ENCODE assay signal across 10 cellular contexts in genomic region chr6:41639556-41640371, GRCh38. TPM values are rescaled to one million over a fixed set of nuclear protein-coding genes. Genes with fewer than 3 reads are reported as not detected.
A peak's percentile ranks its signal among the peaks of the same experiment; 100 is the strongest.
DNase-seq lines count a peak whose midpoint lies in the region; ATAC-seq and TF ChIP-seq lines count a peak whose summit lies in the region.
"Had no signal": no experiment of that assay in that cellular context is flagged by ENCODE, and none has a peak within 500 bp of the region (broad histone marks: within the 10 kb centered on the region; RNA-seq: fewer than 3 reads in every experiment).

No MANE protein-coding gene starts in this region.

- H3K27me3 ChIP-seq in left ventricle myocardium inferior (ENCODE audit: low read depth) (peaks cover 58% of the 10 kb centered on the region), neural cell (ENCODE audit: insufficient read depth, low read depth, low read length) (peaks cover 57% of the 10 kb centered on the region)

- H3K4me2 ChIP-seq in neural cell (ENCODE audit: low read length) = no peak overlapping the region

- no peak overlapping the region for H2AFZ ChIP-seq in neural cell (ENCODE audit: low read depth, low read length)

- H3K36me3 Mint-ChIP-seq in endothelial cell (ENCODE audit: low read depth, unreplicated experiment) = peaks cover 36% of the 10 kb centered on the region
- H3K36me3 Mint-ChIP-seq in activated T-helper 1 cell treated with anti-CD3 and anti-CD28 coated beads, Interleukin-12 subunit alpha, Interleukin-12 subunit beta, Interleukin-2, Interleukin-4 antibody, amounts not matched to agents 30 ng/mL and 10 ng/mL and 1 ng/mL, durations not matched to agents 14 hours and 24 hours and 36 hours (ENCODE audit: low read depth) = peaks cover 2% of the 10 kb centered on the region
- no peaks in the 10 kb centered on the region for H3K36me3 Mint-ChIP-seq in activated CD8-positive, alpha-beta T cell treated with anti-CD3 and anti-CD28 coated beads for 36 hours (ENCODE audit: low read depth)

- no peak for TF ChIP-seq RAD21 in neural cell (conservative IDR thresholded peaks at IDR 0.05)

- peak overlapping the region; percentile 98 for H3K4me3 Mint-ChIP-seq in endothelial cell (ENCODE audit: unreplicated experiment)
- H3K4me3 Mint-ChIP-seq in activated T-helper 1 cell treated with anti-CD3 and anti-CD28 coated beads, Interleukin-12 subunit alpha, Interleukin-12 subunit beta, Interleukin-2, Interleukin-4 antibody, amounts not matched to agents 30 ng/mL and 10 ng/mL and 1 ng/mL, durations not matched to agents 14 hours and 24 hours and 36 hours = no peak overlapping the region
- H3K4me3 Mint-ChIP-seq in activated CD8-positive, alpha-beta T cell treated with anti-CD3 and anti-CD28 coated beads for 36 hours = no peak overlapping the region

- no peaks in the 10 kb centered on the region for H3K9me2 ChIP-seq in neural cell (ENCODE audit: insufficient read depth, low read length)

- H3K27ac Mint-ChIP-seq in endothelial cell (ENCODE audit: unreplicated experiment) = peak overlapping the region; percentile 36
- no peak overlapping the region for H3K27ac Mint-ChIP-seq in activated T-helper 1 cell treated with anti-CD3 and anti-CD28 coated beads, Interleukin-12 subunit alpha, Interleukin-12 subunit beta, Interleukin-2, Interleukin-4 antibody, amounts not matched to agents 30 ng/mL and 10 ng/mL and 1 ng/mL, durations not matched to agents 14 hours and 24 hours and 36 hours
- H3K27ac Mint-ChIP-seq in activated CD8-positive, alpha-beta T cell treated with anti-CD3 and anti-CD28 coated beads for 36 hours = no peak overlapping the region

- intact Hi-C loops in left ventricle myocardium inferior (cut with micrococcal nuclease) = no loop called here
- intact Hi-C loops in cardiac septum (cut with DNase I) = no loop called here
- intact Hi-C loops in activated T-helper 1 cell treated with anti-CD3 and anti-CD28 coated beads, Interleukin-12 subunit alpha, Interleukin-12 subunit beta, Interleukin-2, Interleukin-4 antibody, amounts not matched to agents 30 ng/mL and 10 ng/mL and 1 ng/mL, durations not matched to agents 14 hours and 24 hours and 36 hours (cut with micrococcal nuclease) = no loop called here
- intact Hi-C loops in activated CD8-positive, alpha-beta T cell treated with anti-CD3 and anti-CD28 coated beads for 36 hours (cut with micrococcal nuclease) = no loop called here

- H3K9me3 ChIP-seq in left ventricle myocardium inferior (replicated peaks) (no peaks in the 10 kb centered on the region), neural cell (ENCODE audit: low read length) (no peaks in the 10 kb centered on the region)

- peaks cover 28% of the 10 kb centered on the region for H3K4me1 ChIP-seq in left ventricle myocardium inferior

- peak overlapping the region; percentile 65 for H3K4me3 ChIP-seq in left ventricle myocardium inferior
- peak overlapping the region; percentile 73 for H3K4me3 ChIP-seq in neural cell (ENCODE audit: low read length)

- POLR2A ChIA-PET in activated CD8-positive, alpha-beta T cell treated with anti-CD3 and anti-CD28 coated beads for 36 hours (lab: Charles Lee) = no interaction called here

- ATAC-seq in activated CD8-positive, alpha-beta T cell treated with anti-CD3 and anti-CD28 coated beads for 36 hours = no peak
- ATAC-seq in stimulated activated naive CD8-positive, alpha-beta T cell treated with anti-CD3 and anti-CD28 coated beads, Interleukin-15, Interleukin-2, amounts not matched to agents 100 U/mL and 50 U/mL, for 24 hours = no peak

- no peak overlapping the region for H3K9ac ChIP-seq in neural cell (ENCODE audit: low read length)

- CTCF ChIA-PET in activated CD8-positive, alpha-beta T cell treated with anti-CD3 and anti-CD28 coated beads for 36 hours (lab: Charles Lee) = no interaction called here

- TF ChIP-seq CTCF in left ventricle myocardium inferior (IDR thresholded peaks at IDR 0.05; ENCODE audit: borderline replicate concordance) (no peak), endothelial cell (IDR thresholded peaks at IDR 0.05; ENCODE audit: unreplicated experiment) (no peak), neural cell (IDR thresholded peaks at IDR 0.05; ENCODE audit: poor library complexity, severe bottlenecking) (no peak)
- TF ChIP-seq CTCF in activated CD8-positive, alpha-beta T cell treated with anti-CD3 and anti-CD28 coated beads for 36 hours (IDR thresholded peaks at IDR 0.05) = no peak

- peaks cover 19% of the 10 kb centered on the region for H3K27me3 Mint-ChIP-seq in endothelial cell (ENCODE audit: unreplicated experiment)
- peaks cover 55% of the 10 kb centered on the region for H3K27me3 Mint-ChIP-seq in activated T-helper 1 cell treated with anti-CD3 and anti-CD28 coated beads, Interleukin-12 subunit alpha, Interleukin-12 subunit beta, Interleukin-2, Interleukin-4 antibody, amounts not matched to agents 30 ng/mL and 10 ng/mL and 1 ng/mL, durations not matched to agents 14 hours and 24 hours and 36 hours (ENCODE audit: insufficient read depth)
- H3K27me3 Mint-ChIP-seq in activated CD8-positive, alpha-beta T cell treated with anti-CD3 and anti-CD28 coated beads for 36 hours = peaks cover 34% of the 10 kb centered on the region

- no peak for TF ChIP-seq EP300 in neural cell (conservative IDR thresholded peaks at IDR 0.05; ENCODE audit: poor library complexity, severe bottlenecking)

- H3F3A ChIP-seq in neural cell (ENCODE audit: insufficient read depth, low read length, poor library complexity, severe bottlenecking) = no peaks in the 10 kb centered on the region

- no peaks in the 10 kb centered on the region for H3K36me3 ChIP-seq in left ventricle myocardium inferior
- H3K36me3 ChIP-seq in neural cell (ENCODE audit: insufficient read depth, low read length) = no peaks in the 10 kb centered on the region

- H4K20me1 ChIP-seq in neural cell (ENCODE audit: insufficient read depth) = no peaks in the 10 kb centered on the region

- no peaks in the 10 kb centered on the region for H3K9me3 Mint-ChIP-seq in endothelial cell (ENCODE audit: unreplicated experiment)
- H3K9me3 Mint-ChIP-seq in activated T-helper 1 cell treated with anti-CD3 and anti-CD28 coated beads, Interleukin-12 subunit alpha, Interleukin-12 subunit beta, Interleukin-2, Interleukin-4 antibody, amounts not matched to agents 30 ng/mL and 10 ng/mL and 1 ng/mL, durations not matched to agents 14 hours and 24 hours and 36 hours = no peaks in the 10 kb centered on the region
- no peaks in the 10 kb centered on the region for H3K9me3 Mint-ChIP-seq in activated CD8-positive, alpha-beta T cell treated with anti-CD3 and anti-CD28 coated beads for 36 hours

- H3K27ac ChIP-seq in left ventricle myocardium inferior (replicated peaks) (no peak overlapping the region), neural cell (ENCODE audit: low read length) (no peak overlapping the region)

- no peaks in the 10 kb centered on the region for H3K79me2 ChIP-seq in neural cell (replicated peaks; ENCODE audit: insufficient read depth, low read length)

- DNase-seq in left ventricle myocardium inferior (no peak), cardiac septum (ENCODE audit: low spot score) (no peak), endothelial cell (ENCODE audit: low spot score) (no peak), cerebellar nuclear complex (lab: John Stamatoyannopoulos, UW) (no peak)
- DNase-seq in activated T-helper 1 cell treated with anti-CD3 and anti-CD28 coated beads, Interleukin-12 subunit alpha, Interleukin-12 subunit beta, Interleukin-2, Interleukin-4 antibody, amounts not matched to agents 30 ng/mL and 10 ng/mL and 1 ng/mL, durations not matched to agents 14 hours and 24 hours and 36 hours (ENCODE audit: low spot score) = no peak
- DNase-seq in activated CD8-positive, alpha-beta T cell treated with anti-CD3 and anti-CD28 coated beads for 36 hours = no peak
- no peak for DNase-seq in stimulated activated naive CD8-positive, alpha-beta T cell treated with anti-CD3 and anti-CD28 coated beads, Interleukin-15, Interleukin-2, amounts not matched to agents 100 U/mL and 50 U/mL, for 24 hours
- DNase-seq: AML-193, NCI-H1092 had no signal

- H3K4me1 Mint-ChIP-seq in endothelial cell (ENCODE audit: unreplicated experiment) = peaks cover 69% of the 10 kb centered on the region
- H3K4me1 Mint-ChIP-seq in activated T-helper 1 cell treated with anti-CD3 and anti-CD28 coated beads, Interleukin-12 subunit alpha, Interleukin-12 subunit beta, Interleukin-2, Interleukin-4 antibody, amounts not matched to agents 30 ng/mL and 10 ng/mL and 1 ng/mL, durations not matched to agents 14 hours and 24 hours and 36 hours (ENCODE audit: low read depth) = no peaks in the 10 kb centered on the region
- H3K4me1 Mint-ChIP-seq in activated CD8-positive, alpha-beta T cell treated with anti-CD3 and anti-CD28 coated beads for 36 hours (ENCODE audit: low read depth) = peaks cover 4% of the 10 kb centered on the region

RNA-seq across cellular contexts. Expression of gene MDFI, which starts 1.5 kb away (rescaled TPM):
- 0.77 TPM for total RNA-seq in left ventricle myocardium inferior
- 4.3 TPM for total RNA-seq in cardiac septum
- 285 TPM for total RNA-seq in endothelial cell (ENCODE audit: unreplicated experiment)
- 42.5 and 42.8 TPM in 2 replicates for polyA plus RNA-seq in neural cell
- polyA minus RNA-seq in neural cell = 12.7 and 17.5 TPM in 2 replicates
- total RNA-seq in activated T-helper 1 cell treated with anti-CD3 and anti-CD28 coated beads, Interleukin-12 subunit alpha, Interleukin-12 subunit beta, Interleukin-2, Interleukin-4 antibody, amounts not matched to agents 30 ng/mL and 10 ng/mL and 1 ng/mL, durations not matched to agents 14 hours and 24 hours and 36 hours = not detected in 2 replicates
- total RNA-seq in activated CD8-positive, alpha-beta T cell treated with anti-CD3 and anti-CD28 coated beads for 36 hours = not detected

Comparison
In these comparisons a context has a peak if more than half of its experiments do, and no peak if none do; other contexts are left out.
1. RNA of gene MDFI, which starts 1.5 kb away (total RNA-seq): 285 TPM in endothelial cell (single experiment); 4.3 TPM in cardiac septum (single experiment), 0.77 TPM in left ventricle myocardium inferior (single experiment), not detected in activated CD8-positive, alpha-beta T cell treated with anti-CD3 and anti-CD28 coated beads for 36 hours and not detected in activated T-helper 1 cell treated with anti-CD3 and anti-CD28 coated beads, Interleukin-12 subunit alpha, Interleukin-12 subunit beta, Interleukin-2, Interleukin-4 antibody, amounts not matched to agents 30 ng/mL and 10 ng/mL and 1 ng/mL, durations not matched to agents 14 hours and 24 hours and 36 hours; every median in the first group is over 10 times any median in the second.